In genomic region chr11:116194156-116194904, GRCh38 we compare ENCODE assay signal across 11 cellular contexts.
DNase-seq lines count a peak whose midpoint lies in the region; ATAC-seq and TF ChIP-seq lines count a peak whose summit lies in the region.
"Had no signal": no experiment of that assay in that cellular context is flagged by ENCODE, and none has a peak within 500 bp of the region (broad histone marks: within the 10 kb centered on the region; RNA-seq: fewer than 3 reads in every experiment).

No MANE protein-coding gene starts in this region.

- H3K9me3 Mint-ChIP-seq in activated naive CD8-positive, alpha-beta T cell treated with anti-CD3 and anti-CD28 coated beads for 36 hours: no peaks in the 10 kb centered on the region
- no peaks in the 10 kb centered on the region for H3K9me3 Mint-ChIP-seq in activated CD8-positive, alpha-beta T cell treated with anti-CD3 and anti-CD28 coated beads for 36 hours
- H3K9me3 Mint-ChIP-seq: immature natural killer cell had no signal

- no peaks in the 10 kb centered on the region for H4K20me1 ChIP-seq in fibroblast of lung (ENCODE audit: control insufficient read depth, extremely low read depth, insufficient read depth, low read length)
- no peaks in the 10 kb centered on the region for H4K20me1 ChIP-seq in neural cell (ENCODE audit: insufficient read depth)

- no peak for ATAC-seq in activated CD8-positive, alpha-beta T cell treated with anti-CD3 and anti-CD28 coated beads for 36 hours
- no peak for ATAC-seq in omental fat pad (ENCODE audit: low FRiP score)

- H3K4me3 Mint-ChIP-seq in activated naive CD8-positive, alpha-beta T cell treated with anti-CD3 and anti-CD28 coated beads for 36 hours: no peak overlapping the region
- no peak overlapping the region for H3K4me3 Mint-ChIP-seq in activated CD8-positive, alpha-beta T cell treated with anti-CD3 and anti-CD28 coated beads for 36 hours
- H3K4me3 Mint-ChIP-seq: immature natural killer cell had no signal

- no peaks in the 10 kb centered on the region for H3K9me2 ChIP-seq in neural cell (ENCODE audit: insufficient read depth, low read length)

- H2AFZ ChIP-seq in fibroblast of lung (ENCODE audit: low read length) (peak overlapping the region; percentile 83), neural cell (ENCODE audit: low read depth, low read length) (no peak overlapping the region)

- no peak for TF ChIP-seq RAD21 in neural cell (conservative IDR thresholded peaks at IDR 0.05)

- DNase-seq in A673 (ENCODE audit: low spot score) (no peak), NCI-H748 treated with DMSO at 0.1 percent for 48 hours (lab: John Stamatoyannopoulos, UW) (peak; percentile 54), fibroblast of lung (ENCODE audit: low read depth in 2 of 2) (no peak), HUDEP-2 (lab: John Stamatoyannopoulos, UW; ENCODE audit: unreplicated experiment in 76 of 76) (no peak), omental fat pad (ENCODE audit: low spot score) (no peak)
- no peak for DNase-seq in activated naive CD8-positive, alpha-beta T cell treated with anti-CD3 and anti-CD28 coated beads for 36 hours
- no peak for DNase-seq in activated CD8-positive, alpha-beta T cell treated with anti-CD3 and anti-CD28 coated beads for 36 hours
- DNase-seq: activated CD4-positive, alpha-beta T cell treated with anti-CD3 and anti-CD28 coated beads for 4 hours; effector CD8-positive, alpha-beta T cell; immature natural killer cell had no signal

- no TSS peak for BruUV-seq in A673 (replicated peaks; lab: Mats Ljungman, UMichigan)

- H3K4me2 ChIP-seq in fibroblast of lung (ENCODE audit: extremely low read depth, insufficient read depth, low read length) (peak overlapping the region; percentile 94), neural cell (ENCODE audit: low read length) (peak overlapping the region; percentile 8)

- TF ChIP-seq CTCF in A673 (conservative IDR thresholded peaks at IDR 0.05; ENCODE audit: low read depth, low read length): no peak
- TF ChIP-seq CTCF in fibroblast of lung (conservative IDR thresholded peaks at IDR 0.05 in 1 of 2, IDR thresholded peaks at IDR 0.05 in 1 of 2; ENCODE audit: low read depth in 1 of 2, low read length in 2 of 2): no peak
- no peak for TF ChIP-seq CTCF in neural cell (IDR thresholded peaks at IDR 0.05; ENCODE audit: poor library complexity, severe bottlenecking)
- no peak for TF ChIP-seq CTCF in activated CD8-positive, alpha-beta T cell treated with anti-CD3 and anti-CD28 coated beads for 36 hours (IDR thresholded peaks at IDR 0.05)
- TF ChIP-seq CTCF in omental fat pad (IDR thresholded peaks at IDR 0.05): no peak

- H3K27me3 ChIP-seq in A673 (replicated peaks; ENCODE audit: insufficient read depth, low read depth, low read length, poor library complexity) (no peaks in the 10 kb centered on the region), fibroblast of lung (ENCODE audit: control insufficient read depth, insufficient read depth, low read length) (no peaks in the 10 kb centered on the region), neural cell (ENCODE audit: insufficient read depth, low read depth, low read length) (no peaks in the 10 kb centered on the region)

- CTCF ChIA-PET in A673 (lab: Charles Lee): interaction anchor here (0.7 kb wide), 1 partner anchor 1125 kb away, joined by 5 read pairs; no protein-coding TSS in a partner anchor
- CTCF ChIA-PET in activated CD8-positive, alpha-beta T cell treated with anti-CD3 and anti-CD28 coated beads for 36 hours (lab: Charles Lee): no interaction called here

- H3K4me1 ChIP-seq in A673 (ENCODE audit: insufficient read depth, low read length, poor library complexity, severe bottlenecking): peaks cover 15% of the 10 kb centered on the region
- H3K4me1 ChIP-seq in fibroblast of lung (ENCODE audit: control insufficient read depth, extremely low read depth, insufficient read depth, low read length): no peaks in the 10 kb centered on the region

- no peaks in the 10 kb centered on the region for H3F3A ChIP-seq in neural cell (ENCODE audit: insufficient read depth, low read length, poor library complexity, severe bottlenecking)

- no peak overlapping the region for H3K27ac Mint-ChIP-seq in activated naive CD8-positive, alpha-beta T cell treated with anti-CD3 and anti-CD28 coated beads for 36 hours
- H3K27ac Mint-ChIP-seq in activated CD8-positive, alpha-beta T cell treated with anti-CD3 and anti-CD28 coated beads for 36 hours: no peak overlapping the region
- H3K27ac Mint-ChIP-seq: immature natural killer cell had no signal

- TF ChIP-seq EP300 in neural cell (conservative IDR thresholded peaks at IDR 0.05; ENCODE audit: poor library complexity, severe bottlenecking): no peak

- no peaks in the 10 kb centered on the region for H3K4me1 Mint-ChIP-seq in activated naive CD8-positive, alpha-beta T cell treated with anti-CD3 and anti-CD28 coated beads for 36 hours
- no peaks in the 10 kb centered on the region for H3K4me1 Mint-ChIP-seq in activated CD8-positive, alpha-beta T cell treated with anti-CD3 and anti-CD28 coated beads for 36 hours (ENCODE audit: low read depth)
- H3K4me1 Mint-ChIP-seq: immature natural killer cell had no signal

- POLR2A ChIA-PET in A673 (lab: Charles Lee; ENCODE audit: low non-redundant PET): interaction anchor here (0.6 kb wide), 1 partner anchor 9 kb away, joined by 4 read pairs; no protein-coding TSS in a partner anchor
- POLR2A ChIA-PET in activated CD8-positive, alpha-beta T cell treated with anti-CD3 and anti-CD28 coated beads for 36 hours (lab: Charles Lee): no interaction called here

- H3K27me3 Mint-ChIP-seq in activated naive CD8-positive, alpha-beta T cell treated with anti-CD3 and anti-CD28 coated beads for 36 hours: peaks cover 41% of the 10 kb centered on the region
- peaks cover 22% of the 10 kb centered on the region for H3K27me3 Mint-ChIP-seq in activated CD8-positive, alpha-beta T cell treated with anti-CD3 and anti-CD28 coated beads for 36 hours

- H3K4me3 ChIP-seq in A673 (ENCODE audit: low read depth, low read length, poor library complexity, severe bottlenecking) (peak overlapping the region; percentile 36), fibroblast of lung (replicated peaks in 1 of 4; ENCODE audit: control extremely low read depth in 1 of 4, insufficient read depth in 1 of 4, low read depth in 3 of 4, low read length in 4 of 4) (peak overlapping the region in 2 of 4 experiments; percentile 48 to 61), neural cell (ENCODE audit: low read length) (peak overlapping the region; percentile 64)

- H3K36me3 ChIP-seq in A673 (ENCODE audit: insufficient read depth, low read length, poor library complexity, severe bottlenecking): no peaks in the 10 kb centered on the region
- H3K36me3 ChIP-seq in fibroblast of lung (ENCODE audit: control insufficient read depth, insufficient read depth, low read length): no peaks in the 10 kb centered on the region
- H3K36me3 ChIP-seq in neural cell (ENCODE audit: insufficient read depth, low read length): no peaks in the 10 kb centered on the region

- H3K27ac ChIP-seq in A673 (ENCODE audit: low read depth, low read length, poor library complexity, severe bottlenecking): no peak overlapping the region
- H3K27ac ChIP-seq in fibroblast of lung (ENCODE audit: insufficient read depth, low read length): no peak overlapping the region
- H3K27ac ChIP-seq in neural cell (ENCODE audit: low read length): no peak overlapping the region

- H3K9ac ChIP-seq in fibroblast of lung (ENCODE audit: insufficient read depth, low read length): no peak overlapping the region
- H3K9ac ChIP-seq in neural cell (ENCODE audit: low read length): no peak overlapping the region

- intact Hi-C loops in A673 (cut with micrococcal nuclease; ENCODE audit: unreplicated experiment): no loop called here
- intact Hi-C loops in activated CD8-positive, alpha-beta T cell treated with anti-CD3 and anti-CD28 coated beads for 36 hours (cut with micrococcal nuclease): no loop called here

- no peaks in the 10 kb centered on the region for H3K9me3 ChIP-seq in A673 (ENCODE audit: low read depth, low read length, poor library complexity, severe bottlenecking)
- no peaks in the 10 kb centered on the region for H3K9me3 ChIP-seq in fibroblast of lung (ENCODE audit: control insufficient read depth, insufficient read depth, low read depth, low read length)
- H3K9me3 ChIP-seq in neural cell (ENCODE audit: low read length): no peaks in the 10 kb centered on the region

- no peaks in the 10 kb centered on the region for H3K79me2 ChIP-seq in fibroblast of lung (ENCODE audit: control insufficient read depth, insufficient read depth, low read length)
- no peaks in the 10 kb centered on the region for H3K79me2 ChIP-seq in neural cell (replicated peaks; ENCODE audit: insufficient read depth, low read length)

- H3K36me3 Mint-ChIP-seq in activated naive CD8-positive, alpha-beta T cell treated with anti-CD3 and anti-CD28 coated beads for 36 hours: no peaks in the 10 kb centered on the region
- H3K36me3 Mint-ChIP-seq in activated CD8-positive, alpha-beta T cell treated with anti-CD3 and anti-CD28 coated beads for 36 hours (ENCODE audit: low read depth): no peaks in the 10 kb centered on the region

TF ChIP-seq in neural cell, 6 proteins besides CTCF, POLR2A, EP300 and RAD21:
- TF ChIP-seq SMC3 (conservative IDR thresholded peaks at IDR 0.05; ENCODE audit: poor library complexity): no peak
- TF ChIP-seq POLR2AphosphoS5 (IDR thresholded peaks at IDR 0.05): no peak
- no peak for TF ChIP-seq REST (IDR thresholded peaks at IDR 0.05; ENCODE audit: borderline replicate concordance)
TF ChIP-seq in neural cell: peak in this region for 0.
